8 cellular contexts compared by ENCODE assay signal in genomic region chr1:237851209-237851845, GRCh38. TPM values are rescaled to one million over a fixed set of nuclear protein-coding genes. Genes with fewer than 3 reads are reported as not detected.
DNase-seq lines count a peak whose midpoint lies in the region; ATAC-seq and TF ChIP-seq lines count a peak whose summit lies in the region.

No MANE protein-coding gene starts in this region.

- H4K20me1 ChIP-seq in PC-3 (ENCODE audit: low read length) (no peaks in the 10 kb centered on the region), neural progenitor cell (ENCODE audit: low read depth) (no peaks in the 10 kb centered on the region)

- H3K4me1 ChIP-seq in PC-3 (ENCODE audit: insufficient read depth, low read length) (no peaks in the 10 kb centered on the region), neural progenitor cell (no peaks in the 10 kb centered on the region)

- POLR2A ChIA-PET in PC-3 (lab: Charles Lee; ENCODE audit: unreplicated experiment) = no interaction called here
- POLR2A ChIA-PET in naive thymus-derived CD8-positive, alpha-beta T cell (lab: Charles Lee) = no interaction called here

- peak; percentile 65 for TF ChIP-seq CTCF in HL-60 (IDR thresholded peaks at IDR 0.05; ENCODE audit: insufficient read depth, low read length)
- TF ChIP-seq CTCF in PC-3 (conservative IDR thresholded peaks at IDR 0.05; ENCODE audit: low read depth, low read length) = peak; percentile 81
- peak; percentile 77 for TF ChIP-seq CTCF in chondrocyte (IDR thresholded peaks at IDR 0.05)
- peak; percentile 97 for TF ChIP-seq CTCF in neural progenitor cell (IDR thresholded peaks at IDR 0.05)

- no peaks in the 10 kb centered on the region for H3K9me2 ChIP-seq in PC-3 (replicated peaks; ENCODE audit: low read length)

- H3K4me3 ChIP-seq in HL-60 (replicated peaks; ENCODE audit: insufficient read depth, low read length) (no peak overlapping the region), PC-3 (ENCODE audit: low read length) (no peak overlapping the region), neural progenitor cell (no peak overlapping the region)

- H3K27me3 ChIP-seq in HL-60 (ENCODE audit: insufficient read depth, poor library complexity, severe bottlenecking) = no peaks in the 10 kb centered on the region
- H3K27me3 ChIP-seq in PC-3 (ENCODE audit: low read length) = no peaks in the 10 kb centered on the region
- H3K27me3 ChIP-seq in neural progenitor cell = no peaks in the 10 kb centered on the region

- H3K79me2 ChIP-seq in PC-3 (ENCODE audit: low read length) (no peaks in the 10 kb centered on the region), neural progenitor cell (ENCODE audit: low read depth) (no peaks in the 10 kb centered on the region)

- no peaks in the 10 kb centered on the region for H3K36me3 Mint-ChIP-seq in chondrocyte (ENCODE audit: low read depth)
- no peaks in the 10 kb centered on the region for H3K36me3 Mint-ChIP-seq in neural progenitor cell
- H3K36me3 Mint-ChIP-seq in naive thymus-derived CD8-positive, alpha-beta T cell = no peaks in the 10 kb centered on the region

- H3K9ac ChIP-seq in PC-3 (ENCODE audit: low read length) (no peak overlapping the region), neural progenitor cell (no peak overlapping the region)

- H2AFZ ChIP-seq in PC-3 (ENCODE audit: low read length) = peak overlapping the region; percentile 68
- H2AFZ ChIP-seq in neural progenitor cell (replicated peaks) = no peak overlapping the region

- intact Hi-C loops in PC-3 (cut with micrococcal nuclease) = loop anchor here (2.0 kb wide), 1 partner anchor 577 kb away; no protein-coding TSS in a partner anchor

- H3K36me3 ChIP-seq in PC-3 (ENCODE audit: low read depth, low read length) (no peaks in the 10 kb centered on the region), neural progenitor cell (no peaks in the 10 kb centered on the region)

- H3K27me3 Mint-ChIP-seq in chondrocyte (ENCODE audit: low read depth) = peaks cover 16% of the 10 kb centered on the region
- no peaks in the 10 kb centered on the region for H3K27me3 Mint-ChIP-seq in neural progenitor cell (ENCODE audit: insufficient read depth, low read depth)
- H3K27me3 Mint-ChIP-seq in naive thymus-derived CD8-positive, alpha-beta T cell = peaks cover 0 to 6% (median 0%) of the 10 kb centered on the region in 5 donors

- BruUV-seq in PC-3 (replicated peaks; lab: Mats Ljungman, UMichigan) = no TSS peak

- DNase-seq in SIG-M5 treated with dmso at 0.1 percent for 504 hours (lab: John Stamatoyannopoulos, UW; ENCODE audit: unreplicated experiment) (peak; percentile 71), SIG-M5 (lab: John Stamatoyannopoulos, UW) (no peak), HL-60 (ENCODE audit: low read depth in 1 of 2, low spot score in 1 of 2) (peak; percentile 10 to 48), PC-3 (peak; percentile 61), chondrocyte (ENCODE audit: low spot score) (no peak), neural progenitor cell (ENCODE audit: low spot score) (peak; percentile 85)
- no peak for DNase-seq in naive thymus-derived CD8-positive, alpha-beta T cell

- H3F3A ChIP-seq in PC-3 (ENCODE audit: low read length, unreplicated experiment) (no peaks in the 10 kb centered on the region), neural progenitor cell (ENCODE audit: low read depth) (no peaks in the 10 kb centered on the region)

- H3K27ac ChIP-seq in HL-60 (replicated peaks) = no peak overlapping the region
- H3K27ac ChIP-seq in PC-3 (ENCODE audit: low read length) = no peak overlapping the region
- H3K27ac ChIP-seq in neural progenitor cell = no peak overlapping the region

- no peaks in the 10 kb centered on the region for H3K9me3 ChIP-seq in PC-3 (ENCODE audit: low read length)
- H3K9me3 ChIP-seq in neural progenitor cell (ENCODE audit: low read depth) = no peaks in the 10 kb centered on the region

- H3K4me3 Mint-ChIP-seq in chondrocyte (ENCODE audit: unreplicated experiment) = no peak overlapping the region
- no peak overlapping the region for H3K4me3 Mint-ChIP-seq in neural progenitor cell
- no peak overlapping the region for H3K4me3 Mint-ChIP-seq in naive thymus-derived CD8-positive, alpha-beta T cell

- H3K9me3 Mint-ChIP-seq in chondrocyte (ENCODE audit: low read depth) (no peaks in the 10 kb centered on the region), neural progenitor cell (peaks cover 3% of the 10 kb centered on the region)
- peaks cover 0 to 20% (median 8%) of the 10 kb centered on the region in 9 donors for H3K9me3 Mint-ChIP-seq in naive thymus-derived CD8-positive, alpha-beta T cell

- H3K27ac Mint-ChIP-seq in chondrocyte (ENCODE audit: unreplicated experiment) (no peak overlapping the region), neural progenitor cell (no peak overlapping the region)
- H3K27ac Mint-ChIP-seq in naive thymus-derived CD8-positive, alpha-beta T cell = no peak overlapping the region

- peak; percentile 75; the same call in 1 of the 2 replicates for ATAC-seq in PC-3
- ATAC-seq in naive thymus-derived CD8-positive, alpha-beta T cell = no peak
- ATAC-seq in HG03095 (IDR thresholded peaks at IDR 0.05; ENCODE audit: unreplicated experiment) = no peak

- H3K4me2 ChIP-seq in PC-3 (ENCODE audit: low read length) (no peak overlapping the region), neural progenitor cell (no peak overlapping the region)

- CTCF ChIA-PET in PC-3 (lab: Charles Lee) = no interaction called here

- H3K4me1 Mint-ChIP-seq in chondrocyte (ENCODE audit: low read depth) = no peaks in the 10 kb centered on the region
- no peaks in the 10 kb centered on the region for H3K4me1 Mint-ChIP-seq in neural progenitor cell
- no peaks in the 10 kb centered on the region for H3K4me1 Mint-ChIP-seq in naive thymus-derived CD8-positive, alpha-beta T cell

RNA-seq across cellular contexts. Expression of gene ZP4, which starts 39.4 kb away (rescaled TPM):
- total RNA-seq in PC-3 (2014; rRNA removed) (not detected in 2 replicates), chondrocyte (not detected in 3 replicates), neural progenitor cell (ENCODE audit: low replicate concordance) (0.50 TPM in 1 of 2 replicates, not detected in the other)
- total RNA-seq in naive thymus-derived CD8-positive, alpha-beta T cell = not detected
- polyA plus RNA-seq in naive thymus-derived CD8-positive, alpha-beta T cell = not detected

Comparison
In these comparisons a context has a peak if more than half of its experiments do, and no peak if none do; other contexts are left out.
1. DNase-seq: peak in SIG-M5 treated with dmso at 0.1 percent for 504 hours (single experiment), HL-60 (2 of 2), PC-3 (single experiment) and neural progenitor cell (single experiment); none in SIG-M5 (single experiment), chondrocyte (single experiment) and naive thymus-derived CD8-positive, alpha-beta T cell (0 of 10).
2. Peak in every context shown above with its lines, with median percentiles within 50 percentile points of each other: CTCF ChIP-seq.